Comparison of ENCODE assay signal across 23 cellular contexts in the genomic region with DNA sequence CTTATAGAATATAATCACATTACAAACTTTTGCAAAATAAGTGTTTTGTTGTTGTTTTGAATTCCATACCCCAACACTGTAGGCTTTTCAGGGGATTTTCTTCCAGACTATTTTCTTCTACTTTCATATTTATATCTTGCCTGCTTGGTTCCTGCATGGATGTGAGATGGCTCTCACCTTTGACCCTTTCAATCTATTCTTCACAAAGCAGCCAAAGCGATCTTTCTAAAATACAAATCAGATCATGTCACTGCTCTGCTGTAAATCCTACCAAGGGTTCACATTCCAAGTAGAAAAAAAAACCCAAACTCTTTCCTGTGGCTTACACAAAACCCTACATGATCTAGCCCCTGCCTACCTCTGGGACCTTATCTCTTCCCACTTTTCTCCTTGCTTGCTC. TPM values are rescaled to one million over a fixed set of nuclear protein-coding genes. Genes with fewer than 3 reads are reported as not detected.
A peak's percentile ranks its signal among the peaks of the same experiment; 100 is the strongest.
DNase-seq lines count a peak whose midpoint lies in the region; ATAC-seq, FAIRE-seq and TF ChIP-seq lines count a peak whose summit lies in the region.
"Had no signal": no experiment of that assay in that cellular context is flagged by ENCODE, and none has a peak within 500 bp of the region (broad histone marks: within the 10 kb centered on the region; RNA-seq: fewer than 3 reads in every experiment).

No MANE protein-coding gene starts in this region.

- peaks cover 29% of the 10 kb centered on the region for H3K36me3 Mint-ChIP-seq in activated CD4-positive, alpha-beta T cell treated with anti-CD3 and anti-CD28 coated beads for 36 hours (ENCODE audit: low read depth)

- CTCF ChIA-PET in activated CD4-positive, alpha-beta T cell treated with anti-CD3 and anti-CD28 coated beads for 36 hours (lab: Charles Lee): interaction anchor here (0.7 kb wide), 1 partner anchor 21 kb away, joined by 5 read pairs; no protein-coding TSS in a partner anchor
- CTCF ChIA-PET in K562 (lab: Yijun Ruan, JAX; ENCODE audit: low intra/inter-chr PET ratio): interaction anchor here (0.5 kb wide), 1 partner anchor 325 kb away, joined by 4 read pairs; no protein-coding TSS in a partner anchor

- H3K9me3 ChIP-seq in K562 (replicated peaks; ENCODE audit: control insufficient read depth, insufficient read depth, low read depth, low read length) (no peaks in the 10 kb centered on the region), aorta (ENCODE audit: control insufficient read depth, low read length) (no peaks in the 10 kb centered on the region)
- H3K9me3 ChIP-seq: esophagus squamous epithelium, ovary, right atrium auricular region had no signal

- H3K9me1 ChIP-seq in K562 (ENCODE audit: control insufficient read depth, insufficient read depth, low read length): no peaks in the 10 kb centered on the region

- H3K27ac Mint-ChIP-seq in activated CD4-positive, alpha-beta T cell treated with anti-CD3 and anti-CD28 coated beads for 36 hours: peak overlapping the region; percentile 15
- H3K27ac Mint-ChIP-seq: activated CD4-positive, alpha-beta T cell treated with anti-CD3 and anti-CD28 coated beads, Interleukin-2, amount 10 ng/mL, durations not matched to agents 7 days and 5 days; B cell; brain had no signal

- no peak overlapping the region for H3K4me3 Mint-ChIP-seq in activated CD4-positive, alpha-beta T cell treated with anti-CD3 and anti-CD28 coated beads for 36 hours
- H3K4me3 Mint-ChIP-seq: activated CD4-positive, alpha-beta T cell treated with anti-CD3 and anti-CD28 coated beads, Interleukin-2, amount 10 ng/mL, durations not matched to agents 7 days and 5 days; B cell; brain had no signal

- WGBS in K562 (ENCODE audit: insufficient coverage, low coverage, missing lambda C conversion rate): 13% methylated on average over 1 of the region's 1 CpG
- WGBS in aorta, 2 donors: 81 to 84% methylated on average over 1 of the region's 1 CpG

- H3K4me1 ChIP-seq in ACC112 (ENCODE audit: control insufficient read depth, insufficient read depth, low read length, unreplicated experiment): peaks cover 24% of the 10 kb centered on the region
- H3K4me1 ChIP-seq in K562 (replicated peaks in 1 of 2; ENCODE audit: control insufficient read depth in 2 of 2, insufficient read depth in 2 of 2, low read length in 2 of 2): peaks cover 32 to 46% of the 10 kb centered on the region in 2 experiments
- peaks cover 0 to 4% of the 10 kb centered on the region in 2 donors for H3K4me1 ChIP-seq in aorta (ENCODE audit: control insufficient read depth in 1 of 2, insufficient read depth in 2 of 2, low read length in 2 of 2)
- H3K4me1 ChIP-seq: esophagus squamous epithelium had no signal

- intact Hi-C loops in activated CD4-positive, alpha-beta T cell treated with anti-CD3 and anti-CD28 coated beads for 36 hours (cut with DNase I, micrococcal nuclease): no loop called here
- intact Hi-C loops in K562 (cut with micrococcal nuclease) (no loop called here), sciatic nerve (cut with DNase I) (no loop called here), aorta (cut with DNase I) (no loop called here)

- H2AFZ ChIP-seq in ACC112 (ENCODE audit: low read length, unreplicated experiment) (no peak overlapping the region), K562 (ENCODE audit: low read depth, low read length) (no peak overlapping the region)

- in situ Hi-C loops in K562 (cut with MboI): no loop called here

- peaks cover 2% of the 10 kb centered on the region for H3K4me1 Mint-ChIP-seq in activated CD4-positive, alpha-beta T cell treated with anti-CD3 and anti-CD28 coated beads for 36 hours
- H3K4me1 Mint-ChIP-seq: activated CD4-positive, alpha-beta T cell treated with anti-CD3 and anti-CD28 coated beads, Interleukin-2, amount 10 ng/mL, durations not matched to agents 7 days and 5 days; B cell; brain had no signal

- DNase-seq in activated CD4-positive, alpha-beta T cell treated with anti-CD3 and anti-CD28 coated beads for 36 hours: no peak
- no peak for DNase-seq in activated CD4-positive, alpha-beta T cell treated with anti-CD3 and anti-CD28 coated beads, Interleukin-2, amount 50 U/mL, for 1 hour
- DNase-seq in K562 (ENCODE audit: extremely low read depth in 1 of 4, low spot score in 3 of 4) (no peak), sciatic nerve (ENCODE audit: low spot score) (no peak), aorta (no peak), ecto neural progenitor cell (ENCODE audit: low spot score) (no peak)
- DNase-seq: activated CD4-positive, alpha-beta T cell treated with anti-CD3 and anti-CD28 coated beads, Interleukin-2, amount 10 ng/mL, durations not matched to agents 7 days and 5 days; esophagus squamous epithelium; kidney; NCI-H146; NCI-H526 treated with DMSO at 0.1 percent for 48 hours; ovary; T-helper 2 cell had no signal

- no peak for TF ChIP-seq RAD21 in K562 (CRISPR knock-in tag; conservative IDR thresholded peaks at IDR 0.05 in 1 of 2, IDR thresholded peaks at IDR 0.05 in 1 of 2)

- no peaks in the 10 kb centered on the region for H4K20me1 ChIP-seq in K562 (replicated peaks; ENCODE audit: control insufficient read depth, insufficient read depth, low read length)

- no peak for TF ChIP-seq POLR2A in K562 (conservative IDR thresholded peaks at IDR 0.05)

- BruUV-seq in K562 (replicated peaks; lab: Mats Ljungman, UMichigan): no TSS peak

- no peaks in the 10 kb centered on the region for H3K27me3 Mint-ChIP-seq in activated CD4-positive, alpha-beta T cell treated with anti-CD3 and anti-CD28 coated beads for 36 hours
- H3K27me3 Mint-ChIP-seq: activated CD4-positive, alpha-beta T cell treated with anti-CD3 and anti-CD28 coated beads, Interleukin-2, amount 10 ng/mL, durations not matched to agents 7 days and 5 days; B cell; brain had no signal

- H3K79me2 ChIP-seq in ACC112 (ENCODE audit: control insufficient read depth, insufficient read depth, low read length, unreplicated experiment): no peaks in the 10 kb centered on the region
- H3K79me2 ChIP-seq in K562 (ENCODE audit: control insufficient read depth, insufficient read depth, low read length): no peaks in the 10 kb centered on the region

- H3K27ac ChIP-seq in ACC112 (ENCODE audit: low read depth, low read length): peak overlapping the region; percentile 67
- no peak overlapping the region for H3K27ac ChIP-seq in K562 (ENCODE audit: extremely low read depth, low read depth, low read length)
- no peak overlapping the region for H3K27ac ChIP-seq in aorta (ENCODE audit: low read depth in 1 of 2, low read length in 2 of 2)
- H3K27ac ChIP-seq: 22Rv1, KMS-11, ovary had no signal

- no peak for TF ChIP-seq CTCF in K562 (IDR thresholded peaks at IDR 0.05 in 2 of 3, conservative IDR thresholded peaks at IDR 0.05 in 1 of 3; ENCODE audit: insufficient read depth in 2 of 3, low read depth in 1 of 3, low read length in 3 of 3)

- no peak overlapping the region for H3K4me3 ChIP-seq in ACC112 (ENCODE audit: low read depth, low read length)
- H3K4me3 ChIP-seq in K562: no peak overlapping the region
- H3K4me3 ChIP-seq in aorta (ENCODE audit: low read length in 2 of 2): no peak overlapping the region
- H3K4me3 ChIP-seq: esophagus squamous epithelium, lung, ovary, right atrium auricular region had no signal

- FAIRE-seq in K562 (lab: Jason Lieb, UNC): no peak
- FAIRE-seq: kidney, RCC 7860 had no signal

- H3K9me3 Mint-ChIP-seq in activated CD4-positive, alpha-beta T cell treated with anti-CD3 and anti-CD28 coated beads for 36 hours (ENCODE audit: low read depth): no peaks in the 10 kb centered on the region
- H3K9me3 Mint-ChIP-seq: activated CD4-positive, alpha-beta T cell treated with anti-CD3 and anti-CD28 coated beads, Interleukin-2, amount 10 ng/mL, durations not matched to agents 7 days and 5 days; brain had no signal

- POLR2A ChIA-PET in activated CD4-positive, alpha-beta T cell treated with anti-CD3 and anti-CD28 coated beads for 36 hours (lab: Charles Lee): no interaction called here
- POLR2A ChIA-PET in K562 (lab: Yijun Ruan, JAX): interaction anchor here (0.6 to 1.4 kb wide), 2 partner anchors 16 to 241 kb away, joined by 4 to 9 read pairs; a partner anchor contains a TSS

- H3K9ac ChIP-seq in K562 (ENCODE audit: insufficient read depth in 1 of 2, low read depth in 2 of 2, low read length in 2 of 2): no peak overlapping the region
- H3K9ac ChIP-seq: KMS-11 had no signal

- H3K36me3 ChIP-seq in ACC112 (ENCODE audit: insufficient read depth, low read length) (peaks cover 14% of the 10 kb centered on the region), K562 (ENCODE audit: control insufficient read depth, insufficient read depth, low read length) (peaks cover 40% of the 10 kb centered on the region; the same call in 2 of the 3 replicates), aorta (ENCODE audit: control insufficient read depth in 1 of 2, insufficient read depth in 2 of 2, low read length in 1 of 2) (peaks cover 4 to 10% of the 10 kb centered on the region in 2 donors)
- H3K36me3 ChIP-seq: ovary had no signal

- no peak for TF ChIP-seq EP300 in K562 (IDR thresholded peaks at IDR 0.05; ENCODE audit: low read length)

- no peak overlapping the region for H3K4me2 ChIP-seq in K562 (ENCODE audit: insufficient read depth, low read length)
- H3K4me2 ChIP-seq: KMS-11 had no signal

- H3K27me3 ChIP-seq in ACC112 (ENCODE audit: insufficient read depth, low read length): no peaks in the 10 kb centered on the region
- no peaks in the 10 kb centered on the region for H3K27me3 ChIP-seq in K562 (ENCODE audit: control insufficient read depth in 2 of 2, insufficient read depth in 2 of 2, low read length in 2 of 2)
- H3K27me3 ChIP-seq in aorta (ENCODE audit: control insufficient read depth in 1 of 2, insufficient read depth in 2 of 2, low read length in 1 of 2): no peaks in the 10 kb centered on the region
- H3K27me3 ChIP-seq: esophagus squamous epithelium, ovary, right atrium auricular region had no signal

- no peak for ATAC-seq in activated CD4-positive, alpha-beta T cell treated with anti-CD3 and anti-CD28 coated beads for 36 hours
- ATAC-seq in K562 (no peak), sciatic nerve (peak; percentile 52), aorta (ENCODE audit: low FRiP score) (no peak), GM21717 (IDR thresholded peaks at IDR 0.05; ENCODE audit: unreplicated experiment) (no peak)
- ATAC-seq: HCT116 had no signal

RNA-seq across cellular contexts. Expression of a gene that starts 25.0 kb away (rescaled TPM):
- total RNA-seq in activated CD4-positive, alpha-beta T cell treated with anti-CD3 and anti-CD28 coated beads for 36 hours: 10 to 100 TPM; 36.0 to 39.6 TPM
- total RNA-seq in K562 (2011; cell fraction: chromatin; rRNA removed; ENCODE audit: low replicate concordance): 144 and 200 TPM in 2 replicates
- total RNA-seq in K562 (2011; cell fraction: nucleolus; rRNA removed): 104 and 109 TPM in 2 replicates
- total RNA-seq in K562 (2011; cell fraction: nucleoplasm; rRNA removed): 81.8 and 94.8 TPM in 2 replicates
- total RNA-seq in K562 (2014; rRNA removed) (27.8 and 30.4 TPM in 2 replicates), K562 (2014; rRNA removed; fragmentation: Illumina TruSeq; extraction: Trizol) (30.8 and 31.4 TPM in 2 replicates), K562 (2015; rRNA removed; fragmentation: Illumina TruSeq; extraction: Trizol) (33.2 and 33.3 TPM in 2 replicates), K562 (2021) (52.4 and 55.9 TPM in 2 replicates), sciatic nerve (50.4 TPM), aorta (10 to 100 TPM; 53.4 to 58.3 TPM)
- polyA plus RNA-seq in K562 (2011; rRNA removed) (70.3 and 92.0 TPM in 2 replicates), K562 (2014; fragmentation: Illumina TruSeq; extraction: Trizol) (49.1 and 53.7 TPM in 2 replicates), K562 (2014; fragmentation: Nextera tagmentation; extraction: Ambion mirVana) (1 to 10 TPM; 2.3 to 3.6 TPM), K562 (2014; rRNA removed) (54.4 and 55.0 TPM in 2 replicates), aorta (10 to 100 TPM; 18.8 to 56.2 TPM)
- polyA plus RNA-seq in K562 (2011; cell fraction: cytosol; rRNA removed): 72.8 and 74.0 TPM in 2 replicates
- 202 and 245 TPM in 2 replicates for polyA plus RNA-seq in K562 (2011; cell fraction: nucleus; rRNA removed)
- 41.4 and 126 TPM in 2 replicates for polyA plus RNA-seq in K562 (2012)
- 79.0 and 79.5 TPM in 2 replicates for polyA minus RNA-seq in K562 (2011; rRNA and poly(A)+ RNA removed)
- 42.6 and 43.7 TPM in 2 replicates for polyA minus RNA-seq in K562 (2011; cell fraction: cytosol; rRNA and poly(A)+ RNA removed)
- 37.8 and 72.4 TPM in 2 replicates for polyA minus RNA-seq in K562 (2011; cell fraction: nucleus; rRNA and poly(A)+ RNA removed)

RNA-seq across cellular contexts. Expression of a gene that starts 29.5 kb away (rescaled TPM):
- total RNA-seq in activated CD4-positive, alpha-beta T cell treated with anti-CD3 and anti-CD28 coated beads for 36 hours: 10 to 100 TPM; 16.5 to 18.2 TPM
- 8.9 and 14.8 TPM in 2 replicates for total RNA-seq in K562 (2011; cell fraction: chromatin; rRNA removed; ENCODE audit: low replicate concordance)
- 12.9 and 17.7 TPM in 2 replicates for total RNA-seq in K562 (2011; cell fraction: nucleolus; rRNA removed)
- 14.7 and 15.8 TPM in 2 replicates for total RNA-seq in K562 (2011; cell fraction: nucleoplasm; rRNA removed)
- total RNA-seq in K562 (2014; rRNA removed) (10.1 and 13.3 TPM in 2 replicates), K562 (2014; rRNA removed; fragmentation: Illumina TruSeq; extraction: Trizol) (8.6 and 9.7 TPM in 2 replicates), K562 (2015; rRNA removed; fragmentation: Illumina TruSeq; extraction: Trizol) (10.9 and 11.2 TPM in 2 replicates), K562 (2021) (9.8 and 10.4 TPM in 2 replicates), sciatic nerve (15.4 TPM), aorta (10 to 100 TPM; 21.6 to 23.4 TPM)
- polyA plus RNA-seq in K562 (2011; rRNA removed) (6.9 and 8.8 TPM in 2 replicates), K562 (2014; fragmentation: Illumina TruSeq; extraction: Trizol) (10.3 and 11.0 TPM in 2 replicates), K562 (2014; fragmentation: Nextera tagmentation; extraction: Ambion mirVana) (1 to 10 TPM; 7.3 to 9.1 TPM), K562 (2014; rRNA removed) (5.5 and 6.9 TPM in 2 replicates), aorta (10 to 100 TPM; 11.0 to 32.1 TPM)
- 6.7 and 7.4 TPM in 2 replicates for polyA plus RNA-seq in K562 (2011; cell fraction: cytosol; rRNA removed)
- polyA plus RNA-seq in K562 (2011; cell fraction: nucleus; rRNA removed): 11.6 and 12.1 TPM in 2 replicates
- 12.0 and 25.9 TPM in 2 replicates for polyA plus RNA-seq in K562 (2012)
- polyA minus RNA-seq in K562 (2011; rRNA and poly(A)+ RNA removed): 5.5 TPM in 2 replicates
- polyA minus RNA-seq in K562 (2011; cell fraction: cytosol; rRNA and poly(A)+ RNA removed): 4.8 and 5.4 TPM in 2 replicates
- polyA minus RNA-seq in K562 (2011; cell fraction: nucleus; rRNA and poly(A)+ RNA removed): 2.7 and 3.4 TPM in 2 replicates

RNA-seq across cellular contexts. Expression of a gene that starts 54.2 kb away (rescaled TPM):
- 1 to 10 TPM in 1 of 2 experiments, under 1 TPM in 1; 0.87 to 1.2 TPM for total RNA-seq in activated CD4-positive, alpha-beta T cell treated with anti-CD3 and anti-CD28 coated beads for 36 hours
- total RNA-seq in K562 (2011; cell fraction: chromatin; rRNA removed; ENCODE audit: low replicate concordance): 2.5 and 7.2 TPM in 2 replicates
- total RNA-seq in K562 (2011; cell fraction: nucleolus; rRNA removed): 10.1 and 13.0 TPM in 2 replicates
- 7.0 and 8.1 TPM in 2 replicates for total RNA-seq in K562 (2011; cell fraction: nucleoplasm; rRNA removed)
- total RNA-seq in K562 (2014; rRNA removed) (4.9 and 5.7 TPM in 2 replicates), K562 (2014; rRNA removed; fragmentation: Illumina TruSeq; extraction: Trizol) (3.4 and 3.7 TPM in 2 replicates), K562 (2015; rRNA removed; fragmentation: Illumina TruSeq; extraction: Trizol) (3.8 and 4.0 TPM in 2 replicates), K562 (2021) (4.1 and 4.5 TPM in 2 replicates), sciatic nerve (24.0 TPM), aorta (100 to 1,000 TPM in 1 of 2 donors, 10 to 100 TPM in 1; 75.9 to 128 TPM)
- polyA plus RNA-seq in K562 (2011; rRNA removed) (5.3 and 7.1 TPM in 2 replicates), K562 (2014; fragmentation: Illumina TruSeq; extraction: Trizol) (3.6 and 4.6 TPM in 2 replicates), K562 (2014; fragmentation: Nextera tagmentation; extraction: Ambion mirVana) (1 to 10 TPM; 1.6 to 2.6 TPM), K562 (2014; rRNA removed) (6.1 and 9.6 TPM in 2 replicates), aorta (10 to 100 TPM; 45.0 to 80.5 TPM)
- polyA plus RNA-seq in K562 (2011; cell fraction: cytosol; rRNA removed): 6.2 and 20.5 TPM in 2 replicates
- 2.5 and 4.1 TPM in 2 replicates for polyA plus RNA-seq in K562 (2011; cell fraction: nucleus; rRNA removed)
- polyA plus RNA-seq in K562 (2012): 5.5 and 7.4 TPM in 2 replicates
- polyA minus RNA-seq in K562 (2011; rRNA and poly(A)+ RNA removed): 2.6 and 3.9 TPM in 2 replicates
- polyA minus RNA-seq in K562 (2011; cell fraction: cytosol; rRNA and poly(A)+ RNA removed): 2.5 and 3.1 TPM in 2 replicates
- 0.81 and 1.3 TPM in 2 replicates for polyA minus RNA-seq in K562 (2011; cell fraction: nucleus; rRNA and poly(A)+ RNA removed)
